ENCODE assay signal across 1 cellular context in genomic region chr11:10303558-10304363, GRCh38.
TF ChIP-seq lines count a peak whose summit lies in the region.

No MANE protein-coding gene starts in this region.

TF ChIP-seq in K562, 482 proteins besides CTCF, POLR2A, EP300 and RAD21:
- TF ChIP-seq AFF4 (CRISPR knock-in tag; IDR thresholded peaks at IDR 0.05) (0 out of 2 replicates have a peak, but pooled peaks have one; percentile 42), FOSL1 (tag; conservative IDR thresholded peaks at IDR 0.05) (0 out of 2 replicates have a peak, but pooled peaks have one; percentile 10), SRF (CRISPR knock-in tag; IDR thresholded peaks at IDR 0.05) (peak in 1 of 2 experiments; percentile 74; a peak in 1 of 4 replicates), ZNF24 (IDR thresholded peaks at IDR 0.05) (no peak), ELF4 (CRISPR knock-in tag; IDR thresholded peaks at IDR 0.05) (no peak), MAZ (CRISPR knock-in tag; conservative IDR thresholded peaks at IDR 0.05 in 1 of 2, IDR thresholded peaks at IDR 0.05 in 1 of 2) (0 out of 4 replicates have a peak, but pooled peaks of 1 of the 2 experiments have one; percentile 41), CREM (IDR thresholded peaks at IDR 0.05; ENCODE audit: low read depth) (peak; percentile 36; the same call in 1 of the 2 replicates), NFE2 (IDR thresholded peaks at IDR 0.05; ENCODE audit: low read depth) (peak; percentile 23; the same call in 1 of the 2 replicates)
- TF ChIP-seq, protein P1, sequence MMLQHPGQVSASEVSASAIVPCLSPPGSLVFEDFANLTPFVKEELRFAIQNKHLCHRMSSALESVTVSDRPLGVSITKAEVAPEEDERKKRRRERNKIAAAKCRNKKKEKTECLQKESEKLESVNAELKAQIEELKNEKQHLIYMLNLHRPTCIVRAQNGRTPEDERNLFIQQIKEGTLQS (IDR thresholded peaks at IDR 0.05) = 0 out of 2 replicates have a peak, but pooled peaks have one; percentile 25
- TF ChIP-seq, protein P1 (CRISPR knock-in tag; conservative IDR thresholded peaks at IDR 0.05) = no peak
